In the genomic region with DNA sequence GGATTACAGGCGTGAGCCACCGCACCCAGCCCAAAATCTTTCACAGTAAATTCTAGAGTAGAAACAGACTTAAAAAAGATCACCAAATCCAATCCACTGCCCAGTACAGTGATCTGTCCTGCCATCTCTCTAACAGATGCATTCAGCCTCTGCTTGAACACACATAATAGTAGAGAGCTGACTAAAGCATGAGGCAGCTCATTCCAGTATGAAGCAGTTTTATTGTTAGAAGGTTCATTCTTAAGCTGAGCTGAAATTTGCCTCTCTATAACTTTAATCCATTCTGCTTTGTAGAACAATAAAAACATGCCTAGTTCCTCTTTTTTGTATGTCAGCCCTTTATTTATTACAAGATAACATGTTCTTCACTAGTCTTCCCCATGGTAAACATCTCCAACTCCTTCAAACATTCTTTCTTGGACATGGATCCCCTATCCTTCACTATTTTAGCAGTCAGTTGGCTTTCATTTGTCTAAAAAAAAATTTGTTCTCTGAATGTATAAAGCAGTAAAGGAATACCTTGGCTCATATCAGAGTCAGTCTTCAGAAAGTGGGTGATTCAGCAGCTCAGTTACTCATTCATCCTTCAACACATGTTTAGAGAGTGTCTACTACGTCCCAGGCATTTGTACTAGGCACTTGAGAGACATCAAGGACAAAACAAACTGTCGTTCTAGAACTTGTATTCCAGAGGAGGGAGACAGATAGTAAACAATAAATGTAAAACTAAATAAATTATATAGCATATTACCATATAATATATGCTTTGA, we compare ENCODE assay signal across 23 cellular contexts. TPM values are rescaled to one million over a fixed set of nuclear protein-coding genes. Genes with fewer than 3 reads are reported as not detected.
DNase-seq lines count a peak whose midpoint lies in the region; ATAC-seq and TF ChIP-seq lines count a peak whose summit lies in the region.
"Had no signal": no experiment of that assay in that cellular context is flagged by ENCODE, and none has a peak within 500 bp of the region (broad histone marks: within the 10 kb centered on the region; RNA-seq: fewer than 3 reads in every experiment).

No MANE protein-coding gene starts in this region.

- no peak overlapping the region for H2AFZ ChIP-seq in ACC112 (ENCODE audit: low read length, unreplicated experiment)
- H2AFZ ChIP-seq: PC-9 had no signal

- H3K4me3 ChIP-seq in ACC112 (ENCODE audit: low read depth, low read length) (no peak overlapping the region), fibroblast of the aortic adventitia (ENCODE audit: low read depth, low read length) (no peak overlapping the region), right atrium auricular region (no peak overlapping the region)
- H3K4me3 ChIP-seq: A549, PC-9, prostate gland had no signal

- ATAC-seq in HG03342 (IDR thresholded peaks at IDR 0.05; ENCODE audit: unreplicated experiment), result no peak
- no peak for ATAC-seq in stimulated activated effector memory CD8-positive, alpha-beta T cell treated with anti-CD3 and anti-CD28 coated beads, Interleukin-12 subunit alpha, Interleukin-12 subunit beta, amount 100 ng/mL, for 72 hours
- ATAC-seq: A549; effector memory CD8-positive, alpha-beta T cell; naive thymus-derived CD8-positive, alpha-beta T cell; stimulated activated naive CD8-positive, alpha-beta T cell treated with anti-CD3 and anti-CD28 coated beads, Interleukin-15, Interleukin-2, amounts not matched to agents 100 U/mL and 50 U/mL, for 24 hours had no signal

- no peaks in the 10 kb centered on the region for H3K9me3 Mint-ChIP-seq in stimulated activated effector memory CD8-positive, alpha-beta T cell treated with anti-CD3 and anti-CD28 coated beads, Interleukin-12 subunit alpha, Interleukin-12 subunit beta, amount 100 ng/mL, for 72 hours
- H3K9me3 Mint-ChIP-seq: activated naive CD8-positive, alpha-beta T cell treated with anti-CD3 and anti-CD28 coated beads for 36 hours; central memory CD8-positive, alpha-beta T cell; effector memory CD8-positive, alpha-beta T cell; naive thymus-derived CD8-positive, alpha-beta T cell; type B pancreatic cell had no signal

- no peaks in the 10 kb centered on the region for H3K36me3 Mint-ChIP-seq in stimulated activated effector memory CD8-positive, alpha-beta T cell treated with anti-CD3 and anti-CD28 coated beads, Interleukin-12 subunit alpha, Interleukin-12 subunit beta, amount 100 ng/mL, for 72 hours
- H3K36me3 Mint-ChIP-seq: activated naive CD8-positive, alpha-beta T cell treated with anti-CD3 and anti-CD28 coated beads for 36 hours; naive thymus-derived CD8-positive, alpha-beta T cell; type B pancreatic cell had no signal

- no peak overlapping the region for H3K4me3 Mint-ChIP-seq in stimulated activated effector memory CD8-positive, alpha-beta T cell treated with anti-CD3 and anti-CD28 coated beads, Interleukin-12 subunit alpha, Interleukin-12 subunit beta, amount 100 ng/mL, for 72 hours
- H3K4me3 Mint-ChIP-seq: activated naive CD8-positive, alpha-beta T cell treated with anti-CD3 and anti-CD28 coated beads for 36 hours; central memory CD8-positive, alpha-beta T cell; effector memory CD8-positive, alpha-beta T cell; naive thymus-derived CD8-positive, alpha-beta T cell; type B pancreatic cell had no signal

- no peak for TF ChIP-seq CTCF in fibroblast of the aortic adventitia (IDR thresholded peaks at IDR 0.05; ENCODE audit: insufficient read depth, low read length)
- TF ChIP-seq CTCF in right atrium auricular region (IDR thresholded peaks at IDR 0.05), result no peak

- H3K79me2 ChIP-seq in ACC112 (ENCODE audit: control insufficient read depth, insufficient read depth, low read length, unreplicated experiment), result no peaks in the 10 kb centered on the region

- H3K9me3 ChIP-seq in right atrium auricular region, result no peaks in the 10 kb centered on the region
- H3K9me3 ChIP-seq: A549, prostate gland had no signal

- H3K4me1 Mint-ChIP-seq in stimulated activated effector memory CD8-positive, alpha-beta T cell treated with anti-CD3 and anti-CD28 coated beads, Interleukin-12 subunit alpha, Interleukin-12 subunit beta, amount 100 ng/mL, for 72 hours, result no peaks in the 10 kb centered on the region
- H3K4me1 Mint-ChIP-seq: activated naive CD8-positive, alpha-beta T cell treated with anti-CD3 and anti-CD28 coated beads for 36 hours; central memory CD8-positive, alpha-beta T cell; naive thymus-derived CD8-positive, alpha-beta T cell had no signal

- H3K27ac Mint-ChIP-seq in stimulated activated effector memory CD8-positive, alpha-beta T cell treated with anti-CD3 and anti-CD28 coated beads, Interleukin-12 subunit alpha, Interleukin-12 subunit beta, amount 100 ng/mL, for 72 hours, result no peak overlapping the region
- H3K27ac Mint-ChIP-seq: activated naive CD8-positive, alpha-beta T cell treated with anti-CD3 and anti-CD28 coated beads for 36 hours; effector memory CD8-positive, alpha-beta T cell; naive thymus-derived CD8-positive, alpha-beta T cell; type B pancreatic cell had no signal

- H3K4me1 ChIP-seq in ACC112 (ENCODE audit: control insufficient read depth, insufficient read depth, low read length, unreplicated experiment) (no peaks in the 10 kb centered on the region), right atrium auricular region (no peaks in the 10 kb centered on the region)
- H3K4me1 ChIP-seq: A549, prostate gland had no signal

- peak overlapping the region; percentile 40; the same call in 1 of the 2 replicates for H3K27ac ChIP-seq in ACC112 (ENCODE audit: low read depth, low read length)
- no peak overlapping the region for H3K27ac ChIP-seq in right atrium auricular region
- H3K27ac ChIP-seq: A549, PC-9, prostate gland had no signal

- DNase-seq in HS-5 (ENCODE audit: low read depth), result peak; percentile 23
- peak; percentile 65 for DNase-seq in amniotic epithelial cell (ENCODE audit: low read depth)
- peak; percentile 47 for DNase-seq in fibroblast of the aortic adventitia (ENCODE audit: low read depth)
- no peak for DNase-seq in stimulated activated effector memory CD8-positive, alpha-beta T cell treated with anti-CD3 and anti-CD28 coated beads, Interleukin-12 subunit alpha, Interleukin-12 subunit beta, amount 100 ng/mL, for 72 hours (ENCODE audit: low spot score in 2 of 2)
- no peak for DNase-seq in right atrium auricular region (ENCODE audit: low spot score)
- DNase-seq in foreskin melanocyte, result no peak
- DNase-seq: activated naive CD8-positive, alpha-beta T cell treated with anti-CD3 and anti-CD28 coated beads for 36 hours; activated T-cell treated with anti-CD3 and anti-CD28 coated beads for 4 hours; effector memory CD8-positive, alpha-beta T cell; H7; MM.1S; naive thymus-derived CD8-positive, alpha-beta T cell; NCI-H2029 treated with DMSO at 0.1 percent for 48 hours; NCI-H524; PC-9; stimulated activated CD4-positive, alpha-beta T cell treated with anti-CD3 and anti-CD28 coated beads, Interleukin-12 subunit alpha, Interleukin-12 subunit beta, amount 100 ng/mL, for 4 hours; stimulated activated naive CD8-positive, alpha-beta T cell treated with anti-CD3 and anti-CD28 coated beads, Interleukin-15, Interleukin-2, amounts not matched to agents 100 U/mL and 50 U/mL, for 24 hours had no signal

- H3K27me3 ChIP-seq in ACC112 (ENCODE audit: insufficient read depth, low read length), result no peaks in the 10 kb centered on the region
- no peaks in the 10 kb centered on the region for H3K27me3 ChIP-seq in right atrium auricular region

- H3K36me3 ChIP-seq in ACC112 (ENCODE audit: insufficient read depth, low read length) (no peaks in the 10 kb centered on the region), right atrium auricular region (no peaks in the 10 kb centered on the region)
- H3K36me3 ChIP-seq: prostate gland had no signal

RNA-seq across cellular contexts. Expression of gene PTBP2, which starts 10.7 kb away (rescaled TPM):
- total RNA-seq in fibroblast of the aortic adventitia (ENCODE audit: low replicate concordance) (41.7 and 58.9 TPM in 2 replicates), right atrium auricular region (10 to 100 TPM; 15.9 to 21.9 TPM)

Comparison
In these comparisons a context has a peak if more than half of its experiments do, and no peak if none do; other contexts are left out.
1. DNase-seq: peak in HS-5 (single experiment), amniotic epithelial cell (single experiment) and fibroblast of the aortic adventitia (single experiment); none in stimulated activated effector memory CD8-positive, alpha-beta T cell treated with anti-CD3 and anti-CD28 coated beads, Interleukin-12 subunit alpha, Interleukin-12 subunit beta, amount 100 ng/mL, for 72 hours (0 of 2), right atrium auricular region (single experiment) and foreskin melanocyte (single experiment).